In the genomic region with DNA sequence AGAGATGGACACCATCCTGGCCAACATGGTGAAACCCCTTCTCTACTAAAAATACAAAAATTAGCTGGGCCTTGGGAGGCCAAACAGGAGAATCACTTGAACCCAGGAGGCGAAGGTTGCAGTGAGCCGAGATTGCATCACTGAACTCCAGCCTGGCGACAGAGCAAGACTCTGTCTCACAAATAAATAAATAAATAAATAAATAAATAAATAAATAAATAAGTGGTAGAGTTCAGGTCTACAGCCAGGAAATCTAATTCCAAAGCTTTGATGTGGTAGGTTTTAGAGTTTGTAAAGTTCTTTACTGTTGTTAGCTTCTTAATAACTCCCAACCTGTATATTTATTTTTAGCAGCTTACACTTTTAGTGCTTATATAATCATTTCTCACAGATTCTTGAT, we compare ENCODE assay signal across 1 cellular context.
A peak's percentile ranks its signal among the peaks of the same experiment; 100 is the strongest.
TF ChIP-seq lines count a peak whose summit lies in the region.

No MANE protein-coding gene starts in this region.

TF ChIP-seq in HEK293, 187 proteins besides CTCF, POLR2A, EP300 and RAD21 (continued from another document):
- TF ChIP-seq ZNF518A (tag by site-specific recombination; conservative IDR thresholded peaks at IDR 0.05; ENCODE audit: low read depth) = peak; percentile 71
- 0 out of 2 replicates have a peak, but pooled peaks have one; percentile 38 for TF ChIP-seq ZNF629 (tag by site-specific recombination; IDR thresholded peaks at IDR 0.05)
- TF ChIP-seq ZNF140 (tag by site-specific recombination; IDR thresholded peaks at IDR 0.05) = peak; percentile 73; the same call in 1 of the 2 replicates
- TF ChIP-seq ZNF654 (tag by site-specific recombination; IDR thresholded peaks at IDR 0.05; ENCODE audit: low read depth) = peak; percentile 16; the same call in 1 of the 2 replicates
- TF ChIP-seq ZNF623 (tag by site-specific recombination; IDR thresholded peaks at IDR 0.05) = peak; percentile 55
- TF ChIP-seq ZNF555 (tag by site-specific recombination; conservative IDR thresholded peaks at IDR 0.05) = peak; percentile 53
- TF ChIP-seq ZBTB8A (tag by site-specific recombination; IDR thresholded peaks at IDR 0.05) = peak; percentile 30; the same call in 1 of the 2 replicates
- peak; percentile 58 for TF ChIP-seq ZBTB11 (tag by site-specific recombination; conservative IDR thresholded peaks at IDR 0.05; ENCODE audit: low read depth)
- peak; percentile 53 for TF ChIP-seq ZNF510 (tag by site-specific recombination; IDR thresholded peaks at IDR 0.05; ENCODE audit: insufficient replicate concordance)
- 0 out of 2 replicates have a peak, but pooled peaks have one; percentile 13 for TF ChIP-seq ZNF19 (tag by site-specific recombination; IDR thresholded peaks at IDR 0.05; ENCODE audit: low read depth)
- 0 out of 2 replicates have a peak, but pooled peaks have one; percentile 59 for TF ChIP-seq ZNF202 (tag by site-specific recombination; IDR thresholded peaks at IDR 0.05; ENCODE audit: borderline replicate concordance)
- TF ChIP-seq ZNF426 (tag by site-specific recombination; IDR thresholded peaks at IDR 0.05) = peak; percentile 72
- peak; percentile 34; the same call in 1 of the 2 replicates for TF ChIP-seq REST (tag by site-specific recombination; IDR thresholded peaks at IDR 0.05)
